In the genomic region with DNA sequence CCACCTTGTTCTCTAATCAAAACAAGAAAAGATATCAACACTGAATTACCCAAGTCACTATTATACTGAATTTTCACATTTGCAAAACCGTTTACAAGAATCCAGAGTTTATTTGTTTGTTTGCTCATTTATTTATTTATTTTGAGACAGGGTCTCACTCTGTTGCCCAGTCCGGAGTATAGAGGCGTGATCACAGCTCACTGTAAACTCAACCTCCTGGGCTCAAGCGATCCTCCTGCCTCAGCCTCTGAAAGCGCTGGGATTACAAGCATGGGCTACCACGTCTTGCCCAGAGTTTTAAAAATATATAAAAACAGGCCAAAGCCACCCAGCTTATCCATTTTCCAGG, we compare ENCODE assay signal across 11 cellular contexts. TPM values are rescaled to one million over a fixed set of nuclear protein-coding genes. Genes with fewer than 3 reads are reported as not detected.
A peak's percentile ranks its signal among the peaks of the same experiment; 100 is the strongest.
DNase-seq lines count a peak whose midpoint lies in the region; ATAC-seq, FAIRE-seq and TF ChIP-seq lines count a peak whose summit lies in the region.
"Had no signal": no experiment of that assay in that cellular context is flagged by ENCODE, and none has a peak within 500 bp of the region (broad histone marks: within the 10 kb centered on the region; RNA-seq: fewer than 3 reads in every experiment).

No MANE protein-coding gene starts in this region.

- peak overlapping the region in 2 of 3 experiments; percentile 30 to 52; a peak in 2 of 6 replicates for H3K4me3 ChIP-seq in HepG2 (replicated peaks in 1 of 3; ENCODE audit: insufficient read depth in 1 of 3, low read depth in 2 of 3, low read length in 3 of 3)
- no peak overlapping the region for H3K4me3 ChIP-seq in right lobe of liver
- H3K4me3 ChIP-seq in esophagus muscularis mucosa = no peak overlapping the region
- no peak overlapping the region for H3K4me3 ChIP-seq in prostate gland
- H3K4me3 ChIP-seq: SJCRH30 had no signal

- no peak for TF ChIP-seq EP300 in HepG2 (IDR thresholded peaks at IDR 0.05; ENCODE audit: low read depth in 2 of 2, low read length in 2 of 2)
- no peak for TF ChIP-seq EP300 in HepG2 (CRISPR knock-in tag; IDR thresholded peaks at IDR 0.05; ENCODE audit: borderline replicate concordance)
- no peak for TF ChIP-seq EP300 in esophagus muscularis mucosa (IDR thresholded peaks at IDR 0.05)

- peak overlapping the region; percentile 64 for H3K9ac ChIP-seq in HepG2 (ENCODE audit: insufficient read depth, low read depth, low read length)

- TF ChIP-seq POLR2A in HepG2 (IDR thresholded peaks at IDR 0.05; ENCODE audit: insufficient read depth in 1 of 2, low read depth in 2 of 2, low read length in 2 of 2) = no peak
- no peak for TF ChIP-seq POLR2A in right lobe of liver (IDR thresholded peaks at IDR 0.05)
- TF ChIP-seq POLR2A in esophagus muscularis mucosa (IDR thresholded peaks at IDR 0.05; ENCODE audit: low read depth) = no peak
- no peak for TF ChIP-seq POLR2A in prostate gland (IDR thresholded peaks at IDR 0.05)

- ATAC-seq in HepG2 (no peak), right lobe of liver (no peak), HG03565 (IDR thresholded peaks at IDR 0.05; ENCODE audit: unreplicated experiment) (no peak), foreskin keratinocyte (no peak), HG03571 (IDR thresholded peaks at IDR 0.05; ENCODE audit: unreplicated experiment) (no peak)
- ATAC-seq: naive thymus-derived CD4-positive, alpha-beta T cell had no signal

- TF ChIP-seq CTCF in HepG2 (CRISPR knock-in tag; IDR thresholded peaks at IDR 0.05) (no peak), right lobe of liver (IDR thresholded peaks at IDR 0.05) (no peak), esophagus muscularis mucosa (IDR thresholded peaks at IDR 0.05) (no peak), prostate gland (IDR thresholded peaks at IDR 0.05) (no peak), foreskin keratinocyte (conservative IDR thresholded peaks at IDR 0.05) (no peak)

- H3K4me2 ChIP-seq in HepG2 (ENCODE audit: low read depth, low read length) = peak overlapping the region; percentile 86

- no peak for TF ChIP-seq RAD21 in HepG2 (CRISPR knock-in tag; IDR thresholded peaks at IDR 0.05)

- H3K27ac ChIP-seq in HepG2 (ENCODE audit: extremely low read length, insufficient read depth, low read length) (peak overlapping the region; percentile 92), right lobe of liver (peak overlapping the region in 1 of 3 donors; percentile 64), esophagus muscularis mucosa (replicated peaks in 1 of 4) (peak overlapping the region; percentile 65 to 78 (median 76)), prostate gland (peak overlapping the region; percentile 21 to 61), foreskin keratinocyte (no peak overlapping the region)
- H3K27ac ChIP-seq: SJCRH30 had no signal

- in situ Hi-C loops in HepG2 (cut with HindIII; ENCODE audit: extremely low pct_ligation_motif_present, low pct_unique_long_range_greater_than_20kb) = no loop called here

- H3K4me1 ChIP-seq in HepG2 (ENCODE audit: insufficient read depth, low read length) (peaks cover 100% of the 10 kb centered on the region), right lobe of liver (peaks cover 0 to 13% (median 3%) of the 10 kb centered on the region in 4 donors), esophagus muscularis mucosa (peaks cover 70 to 98% (median 95%) of the 10 kb centered on the region in 4 donors), prostate gland (replicated peaks) (peaks cover 12% of the 10 kb centered on the region), foreskin keratinocyte (peaks cover 24% of the 10 kb centered on the region)

- intact Hi-C loops in HepG2 (cut with micrococcal nuclease; ENCODE audit: unreplicated experiment) (no loop called here), right lobe of liver (cut with DNase I) (no loop called here), esophagus muscularis mucosa (cut with DNase I) (no loop called here), prostate gland (cut with DNase I) (no loop called here)

- no peak overlapping the region for H2AFZ ChIP-seq in HepG2 (ENCODE audit: low read length)

- peaks cover 2% of the 10 kb centered on the region; the same call in 1 of the 2 replicates for H4K20me1 ChIP-seq in HepG2 (ENCODE audit: insufficient read depth, low read length)

- no peak for DNase-seq in HepG2 (ENCODE audit: low spot score)
- no peak for DNase-seq in right lobe of liver
- DNase-seq in esophagus muscularis mucosa (ENCODE audit: extremely low spot score) = no peak
- DNase-seq in prostate gland (ENCODE audit: low spot score) = no peak
- no peak for DNase-seq in foreskin keratinocyte
- DNase-seq in NCI-H774 (lab: John Stamatoyannopoulos, UW) = no peak
- DNase-seq: activated CD4-positive, alpha-beta T cell treated with anti-CD3 and anti-CD28 coated beads for 4 hours; naive thymus-derived CD4-positive, alpha-beta T cell; SJCRH30 had no signal

- CTCF ChIA-PET in HepG2 (lab: Yijun Ruan, JAX; ENCODE audit: low intra/inter-chr PET ratio, low total read pairs) = no interaction called here

- H3K36me3 ChIP-seq in HepG2 (replicated peaks in 1 of 2; ENCODE audit: control insufficient read depth in 1 of 2, insufficient read depth in 2 of 2, low read length in 2 of 2) = peaks cover 3% of the 10 kb centered on the region in 2 experiments; a peak in 3 of 5 replicates
- H3K36me3 ChIP-seq in right lobe of liver = no peaks in the 10 kb centered on the region
- no peaks in the 10 kb centered on the region for H3K36me3 ChIP-seq in esophagus muscularis mucosa
- H3K36me3 ChIP-seq in prostate gland = no peaks in the 10 kb centered on the region
- H3K36me3 ChIP-seq: SJCRH30 had no signal

- no peaks in the 10 kb centered on the region for H3K27me3 ChIP-seq in HepG2 (ENCODE audit: control insufficient read depth in 1 of 2, insufficient read depth in 2 of 2, low read length in 2 of 2)
- no peaks in the 10 kb centered on the region for H3K27me3 ChIP-seq in right lobe of liver
- no peaks in the 10 kb centered on the region for H3K27me3 ChIP-seq in esophagus muscularis mucosa
- H3K27me3 ChIP-seq in prostate gland (replicated peaks; ENCODE audit: insufficient read depth) = no peaks in the 10 kb centered on the region
- no peaks in the 10 kb centered on the region for H3K27me3 ChIP-seq in foreskin keratinocyte
- H3K27me3 ChIP-seq: SJCRH30 had no signal

- H3K9me3 ChIP-seq in HepG2 (ENCODE audit: low read length) (no peaks in the 10 kb centered on the region), right lobe of liver (no peaks in the 10 kb centered on the region), esophagus muscularis mucosa (no peaks in the 10 kb centered on the region), prostate gland (no peaks in the 10 kb centered on the region)
- H3K9me3 ChIP-seq: SJCRH30 had no signal

- peaks cover 95% of the 10 kb centered on the region for H3K79me2 ChIP-seq in HepG2 (ENCODE audit: insufficient read depth, low read length)

- no peak for FAIRE-seq in HepG2 (lab: Jason Lieb, UNC)

- POLR2A ChIA-PET in HepG2 (lab: Yijun Ruan, JAX) = interaction anchor here (1.6 to 2.1 kb wide), 3 partner anchors 9 to 50 kb away, joined by 4 to 10 read pairs (median 5); no protein-coding TSS in a partner anchor

- BruUV-seq in HepG2 (replicated peaks; lab: Mats Ljungman, UMichigan) = no TSS peak

- 87% methylated on average over 6 of the region's 6 CpGs for WGBS in HepG2 (ENCODE audit: low lambda C conversion rate)
- 89% methylated on average over 6 of the region's 6 CpGs for WGBS in right lobe of liver (ENCODE audit: insufficient coverage, low coverage, low lambda C conversion rate, missing lambda C conversion rate)
- 86% methylated on average over 6 of the region's 6 CpGs for WGBS in esophagus muscularis mucosa
- WGBS in prostate gland = 86% methylated on average over 6 of the region's 6 CpGs

TF ChIP-seq in HepG2, 621 proteins besides CTCF, POLR2A, EP300 and RAD21 (continues in another document):
- TF ChIP-seq ZNF878 (CRISPR knock-in tag; IDR thresholded peaks at IDR 0.05) (no peak), ZBTB38 (CRISPR knock-in tag; IDR thresholded peaks at IDR 0.05) (0 out of 2 replicates have a peak, but pooled peaks have one; percentile 13)

RNA-seq across cellular contexts. Expression of a gene that starts 8.5 kb away (rescaled TPM):
- total RNA-seq in HepG2 (2016; rRNA removed; fragmentation: Illumina TruSeq; extraction: Trizol) (22.1 and 26.6 TPM in 2 replicates), right lobe of liver (10 to 100 TPM; 11.5 to 29.9 (median 18.2) TPM), esophagus muscularis mucosa (10 to 100 TPM; 29.2 to 43.4 (median 37.1) TPM), prostate gland (10 to 100 TPM; 34.1 to 42.0 TPM), foreskin keratinocyte (23.7 and 31.8 TPM in 2 replicates)
- total RNA-seq in HepG2 (2016; cell fraction: cytosol; rRNA removed; fragmentation: Illumina TruSeq; extraction: Trizol; ENCODE audit: low read depth) = 6.5 and 8.8 TPM in 2 replicates
- 21.4 and 26.4 TPM in 2 replicates for total RNA-seq in HepG2 (2016; cell fraction: insoluble cytoplasmic fraction; rRNA removed; fragmentation: Illumina TruSeq; extraction: Trizol)
- 14.1 and 14.5 TPM in 2 replicates for total RNA-seq in HepG2 (2016; cell fraction: membrane; rRNA removed; fragmentation: Illumina TruSeq; extraction: Trizol)
- total RNA-seq in HepG2 (2016; cell fraction: nucleus; rRNA removed; fragmentation: Illumina TruSeq; extraction: Trizol) = 53.5 and 54.7 TPM in 2 replicates
- polyA plus RNA-seq in HepG2 (2011; rRNA removed) (39.0 and 41.1 TPM in 2 replicates), foreskin keratinocyte (7.9 and 8.6 TPM in 2 replicates)
- polyA plus RNA-seq in HepG2 (2011; cell fraction: cytosol; rRNA removed) = 26.0 and 30.9 TPM in 2 replicates
- polyA plus RNA-seq in HepG2 (2011; cell fraction: nucleus; rRNA removed) = 36.5 and 47.2 TPM in 2 replicates
- polyA plus RNA-seq in HepG2 (2012) = 22.8 and 35.4 TPM in 2 replicates
- 2.4 and 2.7 TPM in 2 replicates for polyA plus RNA-seq in HepG2 (2016; cell fraction: cytosol; fragmentation: Illumina TruSeq; extraction: Trizol; ENCODE audit: low read depth)
- 31.2 and 35.1 TPM in 2 replicates for polyA plus RNA-seq in HepG2 (2016; cell fraction: insoluble cytoplasmic fraction; fragmentation: Illumina TruSeq; extraction: Trizol; ENCODE audit: low read depth)
- 5.9 and 6.4 TPM in 2 replicates for polyA plus RNA-seq in HepG2 (2016; cell fraction: membrane; fragmentation: Illumina TruSeq; extraction: Trizol; ENCODE audit: low read depth)
- polyA plus RNA-seq in HepG2 (2016; cell fraction: nucleus; fragmentation: Illumina TruSeq; extraction: Trizol; ENCODE audit: insufficient read depth, low read depth) = 43.3 and 43.6 TPM in 2 replicates
- polyA minus RNA-seq in HepG2 (2011; rRNA and poly(A)+ RNA removed; ENCODE audit: low replicate concordance) = 32.8 and 173 TPM in 2 replicates
- polyA minus RNA-seq in HepG2 (2011; cell fraction: cytosol; rRNA and poly(A)+ RNA removed) = 58.1 and 61.3 TPM in 2 replicates
- polyA minus RNA-seq in HepG2 (2011; cell fraction: nucleus; rRNA and poly(A)+ RNA removed) = 95.2 and 100 TPM in 2 replicates

Comparison
In these comparisons a context has a peak if more than half of its experiments do, and no peak if none do; other contexts are left out.
1. H3K4me3 ChIP-seq: peak in HepG2 (2 of 3); none in right lobe of liver (0 of 3), esophagus muscularis mucosa (0 of 4) and prostate gland (0 of 2).